11 cellular contexts compared by ENCODE assay signal in the genomic region with DNA sequence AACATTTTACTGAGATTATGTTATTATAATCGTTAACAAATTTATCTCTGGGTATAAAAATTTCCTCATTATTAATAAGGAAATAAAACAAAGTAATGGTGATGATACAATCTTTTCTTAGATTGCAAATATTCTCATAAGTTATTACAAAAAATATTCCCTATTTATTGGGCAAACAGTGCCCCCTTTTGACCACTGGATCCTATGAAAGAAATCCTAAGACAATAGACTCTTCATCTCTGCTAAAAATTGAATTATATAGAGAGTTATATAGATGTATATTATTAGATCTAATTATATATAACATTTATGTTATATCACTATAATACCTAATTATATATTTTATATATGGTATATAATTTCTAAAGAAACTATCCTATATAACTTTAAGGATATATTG.
DNase-seq lines count a peak whose midpoint lies in the region; ATAC-seq and TF ChIP-seq lines count a peak whose summit lies in the region.
"Had no signal": no experiment of that assay in that cellular context is flagged by ENCODE, and none has a peak within 500 bp of the region (broad histone marks: within the 10 kb centered on the region; RNA-seq: fewer than 3 reads in every experiment).

No MANE protein-coding gene starts in this region.

- DNase-seq in NCI-H345 treated with DMSO at 0.1 percent for 48 hours (lab: John Stamatoyannopoulos, UW; ENCODE audit: unreplicated experiment) (peak; percentile 2), NCI-H345 (lab: John Stamatoyannopoulos, UW) (no peak), NB4 (ENCODE audit: low read depth) (peak; percentile 63), cerebellum (ENCODE audit: low spot score) (peak; percentile 28), psoas muscle (no peak), posterior cingulate gyrus (no peak), C1 segment of cervical spinal cord (lab: John Stamatoyannopoulos, UW) (no peak), iPS-NIHi7 (ENCODE audit: extremely low spot score) (no peak)
- DNase-seq: MV-4-11, sigmoid colon had no signal

- 64 to 89% (median 79%) methylated on average over 1 of the region's 1 CpG for WGBS in psoas muscle, 3 donors

- H3K4me3 ChIP-seq in NB4 (ENCODE audit: low read depth, low read length): no peak overlapping the region
- no peak overlapping the region for H3K4me3 ChIP-seq in psoas muscle
- H3K4me3 ChIP-seq: BLaER1 treated with 17β-estradiol and CSF1 and Interleukin-3, amounts not matched to agents 10 nM and 100 nM; sigmoid colon had no signal

- no peaks in the 10 kb centered on the region for H3K36me3 ChIP-seq in psoas muscle (ENCODE audit: insufficient read depth in 1 of 2, low read depth in 1 of 2)

- no peaks in the 10 kb centered on the region for H3K4me1 ChIP-seq in psoas muscle
- H3K4me1 ChIP-seq: sigmoid colon had no signal

- no peak overlapping the region for H3K27ac ChIP-seq in psoas muscle
- H3K27ac ChIP-seq: sigmoid colon had no signal

- no peak for TF ChIP-seq POLR2A in NB4 (IDR thresholded peaks at IDR 0.05; ENCODE audit: extremely low read depth, insufficient read length)

- intact Hi-C loops in psoas muscle (cut with DNase I): loop anchor here in 1 of 2 donors (10.0 kb wide), 1 partner anchor 320 kb away; no protein-coding TSS in a partner anchor
- intact Hi-C loops in posterior cingulate gyrus (cut with DNase I): loop anchor here (1.0 to 10.0 kb wide), 2 partner anchors 350 to 652 kb away; a partner anchor contains a TSS

- H3K27me3 ChIP-seq in psoas muscle (ENCODE audit: insufficient read depth in 3 of 3, low read length in 2 of 3): no peaks in the 10 kb centered on the region
- H3K27me3 ChIP-seq: BLaER1 treated with 17β-estradiol and CSF1 and Interleukin-3, amounts not matched to agents 10 nM and 100 nM; sigmoid colon had no signal

- ATAC-seq in psoas muscle: no peak

- TF ChIP-seq CTCF in NB4 (IDR thresholded peaks at IDR 0.05; ENCODE audit: low read depth, low read length) (peak; percentile 35), psoas muscle (IDR thresholded peaks at IDR 0.05) (peak; percentile 33)

- H3K9me3 ChIP-seq in psoas muscle: no peaks in the 10 kb centered on the region
- H3K9me3 ChIP-seq: BLaER1 treated with 17β-estradiol and CSF1 and Interleukin-3, amounts not matched to agents 10 nM and 100 nM; sigmoid colon had no signal

Comparison
In these comparisons a context has a peak if more than half of its experiments do, and no peak if none do; other contexts are left out.
1. DNase-seq: peak in NCI-H345 treated with DMSO at 0.1 percent for 48 hours (single experiment), NB4 (single experiment) and cerebellum (single experiment); none in NCI-H345 (single experiment), psoas muscle (0 of 2), posterior cingulate gyrus (0 of 10), C1 segment of cervical spinal cord (0 of 14) and iPS-NIHi7 (single experiment).